In genomic region chr13:110706570-110707378, GRCh38 we compare ENCODE assay signal across 8 cellular contexts. TPM values are rescaled to one million over a fixed set of nuclear protein-coding genes. Genes with fewer than 3 reads are reported as not detected.
DNase-seq lines count a peak whose midpoint lies in the region; ATAC-seq, FAIRE-seq and TF ChIP-seq lines count a peak whose summit lies in the region.

No MANE protein-coding gene starts in this region.

- H2AFZ ChIP-seq in H1 (ENCODE audit: low read length), result peak overlapping the region; percentile 48; the same call in 1 of the 2 replicates

- peak overlapping the region; percentile 97 for H4K91ac ChIP-seq in H1 (replicated peaks; ENCODE audit: insufficient read length, low read length)

- TF ChIP-seq RAD21 in H1 (IDR thresholded peaks at IDR 0.05 in 1 of 2, conservative IDR thresholded peaks at IDR 0.05 in 1 of 2; ENCODE audit: low read depth in 2 of 2, low read length in 2 of 2), result no peak

- no peak for TF ChIP-seq POLR2A in H1 (IDR thresholded peaks at IDR 0.05; ENCODE audit: control extremely low read depth in 1 of 2, low read depth in 2 of 2, low read length in 2 of 2)

- H3K79me2 ChIP-seq in H1 (ENCODE audit: control insufficient read depth in 1 of 2, insufficient read depth in 2 of 2, low read length in 2 of 2), result peaks cover 0 to 10% of the 10 kb centered on the region in 2 experiments; a peak in 2 of 4 replicates

- ATAC-seq in GM21515 (IDR thresholded peaks at IDR 0.05; ENCODE audit: unreplicated experiment) (peak; percentile 2), HG02884 (IDR thresholded peaks at IDR 0.05; ENCODE audit: unreplicated experiment) (no peak)

- H3K4me2 ChIP-seq in H1 (ENCODE audit: insufficient read depth in 1 of 2, low read depth in 2 of 2, low read length in 2 of 2), result peak overlapping the region; percentile 56 to 81

- H4K20me1 ChIP-seq in H1 (replicated peaks in 1 of 2; ENCODE audit: control insufficient read depth in 1 of 2, insufficient read depth in 2 of 2, low read length in 2 of 2), result peaks cover 0 to 5% of the 10 kb centered on the region in 2 experiments

- DNase-seq in MG63 (no peak), H1 (ENCODE audit: low read depth in 1 of 2, low spot score in 2 of 2) (no peak), progenitor cell of endocrine pancreas (ENCODE audit: low spot score, unreplicated experiment) (no peak), H4 (ENCODE audit: low spot score) (no peak), frontal cortex (ENCODE audit: low spot score in 2 of 2) (no peak), NCI-H187 (lab: John Stamatoyannopoulos, UW) (no peak)

- H3K56ac ChIP-seq in H1 (replicated peaks; ENCODE audit: insufficient read length, low read depth, low read length), result no peak overlapping the region

- peak overlapping the region; percentile 67 for H3K14ac ChIP-seq in H1 (ENCODE audit: insufficient read length)

- H3K23ac ChIP-seq in H1 (ENCODE audit: insufficient read length), result no peak overlapping the region

- 0 out of 2 replicates have a peak overlapping the region, but pooled peaks have one; percentile 66 for H3K18ac ChIP-seq in H1 (ENCODE audit: extremely low read depth, low read length)

- H3K4me3 ChIP-seq in MG63 (peak overlapping the region; percentile 88), H1 (ENCODE audit: extremely low read depth in 1 of 4, insufficient read depth in 2 of 4, low read depth in 3 of 4, low read length in 4 of 4) (peak overlapping the region; percentile 53 to 96 (median 68))

- H3K36me3 Mint-ChIP-seq in progenitor cell of endocrine pancreas (ENCODE audit: insufficient read depth), result peaks cover 5% of the 10 kb centered on the region

- TF ChIP-seq CTCF in H1 (IDR thresholded peaks at IDR 0.05; ENCODE audit: control extremely low read depth in 1 of 3, insufficient read depth in 1 of 3, low read depth in 1 of 3, low read length in 3 of 3) (no peak), progenitor cell of endocrine pancreas (IDR thresholded peaks at IDR 0.05; ENCODE audit: unreplicated experiment) (no peak)

- H2BK5ac ChIP-seq in H1 (ENCODE audit: low read depth, low read length), result peak overlapping the region; percentile 92

- peak overlapping the region; percentile 66 for H2BK20ac ChIP-seq in H1 (ENCODE audit: low read length)

- H2AK5ac ChIP-seq in H1 (ENCODE audit: low read depth, low read length), result peak overlapping the region; percentile 98

- CTCF ChIA-PET in H1 (lab: Charles Lee; ENCODE audit: partially characterized antibody), result interaction anchor here (0.7 to 1.7 kb wide), 3 partner anchors 10 to 26 kb away, joined by 4 to 5 read pairs (median 4); no protein-coding TSS in a partner anchor

- WGBS in H1 (ENCODE audit: extremely low coverage in 1 of 2, insufficient coverage in 1 of 2, insufficient read length in 1 of 2, insufficient replicate concordance in 2 of 2, low coverage in 1 of 2, low lambda C conversion rate in 2 of 2, missing lambda C conversion rate in 1 of 2), 2 experiments, result 64% methylated on average over 9 of the region's 9 CpGs; no CpG with 5 or more reads in 1 of the 2 experiments

- H3K27ac ChIP-seq in H1 (ENCODE audit: low read depth, low read length), result peak overlapping the region; percentile 42; the same call in 1 of the 2 replicates

- H3K4me1 ChIP-seq in H1 (replicated peaks in 1 of 4; ENCODE audit: control insufficient read depth in 3 of 4, insufficient read depth in 4 of 4, low read length in 3 of 4), result peaks cover 0 to 14% (median 6%) of the 10 kb centered on the region in 4 experiments; a peak in 4 of 7 replicates

- no peak for FAIRE-seq in H1 (lab: Jason Lieb, UNC)
- no peak for FAIRE-seq in frontal cortex (lab: Jason Lieb, UNC)

- H3K4me3 Mint-ChIP-seq in progenitor cell of endocrine pancreas (ENCODE audit: low read depth), result peak overlapping the region; percentile 73

- POLR2A ChIA-PET in H1 (lab: Charles Lee; ENCODE audit: partially characterized antibody), result interaction anchor here (0.9 to 6.5 kb wide), 5 partner anchors 8 to 361 kb away, joined by 3 to 43 read pairs (median 5); partner anchors contain the start of gene ANKRD10

- peak overlapping the region; percentile 98; the same call in 1 of the 2 replicates for H2BK15ac ChIP-seq in H1 (ENCODE audit: low read length)

- peak overlapping the region; percentile 86 for H4K8ac ChIP-seq in H1 (ENCODE audit: extremely low read depth, insufficient read depth, low read length)

- H4K5ac ChIP-seq in H1 (ENCODE audit: insufficient read length, low read depth, low read length), result no peak overlapping the region

- H3K27me3 Mint-ChIP-seq in progenitor cell of endocrine pancreas, result no peaks in the 10 kb centered on the region

- H3K9me3 Mint-ChIP-seq in progenitor cell of endocrine pancreas (ENCODE audit: low read depth), result no peaks in the 10 kb centered on the region

- TF ChIP-seq EP300 in H1 (IDR thresholded peaks at IDR 0.05; ENCODE audit: borderline replicate concordance in 1 of 2, low read depth in 2 of 2, low read length in 2 of 2), result no peak

- H3K79me1 ChIP-seq in H1 (ENCODE audit: low read depth, low read length), result peaks cover 10% of the 10 kb centered on the region

- H3K27ac Mint-ChIP-seq in progenitor cell of endocrine pancreas, result peak overlapping the region; percentile 90

- H3K9me3 ChIP-seq in MG63 (no peaks in the 10 kb centered on the region), H1 (ENCODE audit: insufficient read depth in 2 of 2, low read depth in 1 of 2, low read length in 1 of 2) (no peaks in the 10 kb centered on the region)

- peak overlapping the region; percentile 91; the same call in 1 of the 2 replicates for H2BK12ac ChIP-seq in H1 (ENCODE audit: low read depth, low read length)

- H3K36me3 ChIP-seq in MG63 (peaks cover 27% of the 10 kb centered on the region), H1 (ENCODE audit: control insufficient read depth in 2 of 4, insufficient read depth in 4 of 4, low read length in 3 of 4) (peaks cover 0 to 2% (median 0%) of the 10 kb centered on the region in 4 experiments; a peak in 1 of 8 replicates)

- peak overlapping the region in 3 of 4 experiments; percentile 42 to 49 (median 45); a peak in 6 of 7 replicates for H3K9ac ChIP-seq in H1 (replicated peaks in 1 of 4; ENCODE audit: extremely low read depth in 1 of 4, low read depth in 3 of 4, low read length in 3 of 4)

- H3K4me1 Mint-ChIP-seq in progenitor cell of endocrine pancreas (ENCODE audit: low read depth), result peaks cover 34% of the 10 kb centered on the region

- peak overlapping the region; percentile 89 for H3K4ac ChIP-seq in H1 (replicated peaks; ENCODE audit: insufficient read length, low read depth, low read length)

- H3K27me3 ChIP-seq in MG63 (no peaks in the 10 kb centered on the region), H1 (replicated peaks in 1 of 4; ENCODE audit: control insufficient read depth in 3 of 4, extremely low read depth in 1 of 4, insufficient read depth in 3 of 4, low read length in 3 of 4) (no peaks in the 10 kb centered on the region)

- H2BK120ac ChIP-seq in H1 (replicated peaks; ENCODE audit: low read depth, low read length), result peak overlapping the region; percentile 91

- peaks cover 11% of the 10 kb centered on the region for H3K23me2 ChIP-seq in H1 (ENCODE audit: low read depth, low read length)

TF ChIP-seq in H1, 55 proteins besides CTCF, POLR2A, EP300 and RAD21 (continues in another document):
- TF ChIP-seq, protein P1, sequence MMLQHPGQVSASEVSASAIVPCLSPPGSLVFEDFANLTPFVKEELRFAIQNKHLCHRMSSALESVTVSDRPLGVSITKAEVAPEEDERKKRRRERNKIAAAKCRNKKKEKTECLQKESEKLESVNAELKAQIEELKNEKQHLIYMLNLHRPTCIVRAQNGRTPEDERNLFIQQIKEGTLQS (IDR thresholded peaks at IDR 0.05; ENCODE audit: insufficient read depth, low read depth, low read length), result no peak
- no peak for TF ChIP-seq SAP30 (IDR thresholded peaks at IDR 0.05; ENCODE audit: insufficient read depth, insufficient replicate concordance, low read length)
- TF ChIP-seq GTF2F1 (IDR thresholded peaks at IDR 0.05; ENCODE audit: borderline replicate concordance, low read depth, low read length), result no peak
- no peak for TF ChIP-seq TAF1 (IDR thresholded peaks at IDR 0.05; ENCODE audit: low read depth, low read length)
- no peak for TF ChIP-seq CBX5 (IDR thresholded peaks at IDR 0.05; ENCODE audit: low read depth, low read length)
- no peak for TF ChIP-seq SIX5 (IDR thresholded peaks at IDR 0.05; ENCODE audit: low read depth, low read length)
- TF ChIP-seq KDM1A (IDR thresholded peaks at IDR 0.05; ENCODE audit: borderline replicate concordance, low read length), result no peak
- no peak for TF ChIP-seq TBP (IDR thresholded peaks at IDR 0.05; ENCODE audit: low read depth, low read length)
- no peak for TF ChIP-seq SUZ12 (IDR thresholded peaks at IDR 0.05; ENCODE audit: low read length)
- no peak for TF ChIP-seq SP2 (IDR thresholded peaks at IDR 0.05; ENCODE audit: low read length)

RNA-seq across cellular contexts. Expression of gene CARS2, which starts 0.9 kb away (rescaled TPM):
- 147 and 177 TPM in 2 replicates for total RNA-seq in MG63 (2014; rRNA removed; shearing (Covaris generic); ENCODE audit: low replicate concordance)
- total RNA-seq in H1 (2021; fragmentation: NEBNext Ultra II Directional; extraction: Animal tissue kit (Norgen Biotek cat#: 25700)), result 44.5 and 55.9 TPM in 2 replicates
- polyA plus RNA-seq in H1 (2011; rRNA removed), result 47.7 and 87.9 TPM in 2 replicates
- 152 TPM for polyA plus RNA-seq in H1 (2011; cell fraction: cytosol; rRNA removed)
- polyA plus RNA-seq in H1 (2011; cell fraction: nucleus; rRNA removed), result 114 TPM
- 40.7 to 47.8 TPM (median 43.3 TPM) in 4 replicates for polyA plus RNA-seq in H1 (2012, experiment 1 of 2)
- 35.5 TPM for polyA plus RNA-seq in H1 (2012, experiment 2 of 2)
- polyA plus RNA-seq in H1 (2013, experiment 1 of 2), result 34.4 TPM
- 31.2 TPM for polyA plus RNA-seq in H1 (2013, experiment 2 of 2)
- polyA minus RNA-seq in H1 (2011; rRNA and poly(A)+ RNA removed), result 26.5 and 27.5 TPM in 2 replicates
- polyA minus RNA-seq in H1 (2011; cell fraction: cytosol; rRNA and poly(A)+ RNA removed), result 29.7 TPM
- 54.5 TPM for polyA minus RNA-seq in H1 (2011; cell fraction: nucleus; rRNA and poly(A)+ RNA removed)
- total RNA-seq in progenitor cell of endocrine pancreas (90.4 and 92.4 TPM in 2 replicates), frontal cortex (45.2 TPM)
- total RNA-seq in H4 (2014; rRNA removed; shearing (Covaris generic)), result 24.0 and 28.4 TPM in 2 replicates

RNA-seq across cellular contexts. Expression of gene ING1, which starts 6.7 kb away (rescaled TPM):
- total RNA-seq in MG63 (2014; rRNA removed; shearing (Covaris generic); ENCODE audit: low replicate concordance), result 5.2 and 14.7 TPM in 2 replicates
- 26.6 and 28.6 TPM in 2 replicates for total RNA-seq in H1 (2021; fragmentation: NEBNext Ultra II Directional; extraction: Animal tissue kit (Norgen Biotek cat#: 25700))
- 22.3 and 30.3 TPM in 2 replicates for polyA plus RNA-seq in H1 (2011; rRNA removed)
- polyA plus RNA-seq in H1 (2011; cell fraction: cytosol; rRNA removed), result 35.6 TPM
- polyA plus RNA-seq in H1 (2011; cell fraction: nucleus; rRNA removed), result 33.9 TPM
- polyA plus RNA-seq in H1 (2012, experiment 1 of 2), result 19.9 to 26.8 TPM (median 26.2 TPM) in 4 replicates
- polyA plus RNA-seq in H1 (2012, experiment 2 of 2), result 8.4 TPM
- polyA plus RNA-seq in H1 (2013, experiment 1 of 2), result 20.2 TPM
- 20.1 TPM for polyA plus RNA-seq in H1 (2013, experiment 2 of 2)
- 10.0 and 11.6 TPM in 2 replicates for polyA minus RNA-seq in H1 (2011; rRNA and poly(A)+ RNA removed)
- polyA minus RNA-seq in H1 (2011; cell fraction: cytosol; rRNA and poly(A)+ RNA removed), result 29.4 TPM
- polyA minus RNA-seq in H1 (2011; cell fraction: nucleus; rRNA and poly(A)+ RNA removed), result 20.5 TPM
- total RNA-seq in progenitor cell of endocrine pancreas, result 18.5 and 20.7 TPM in 2 replicates
- total RNA-seq in H4 (2014; rRNA removed; shearing (Covaris generic)), result 4.7 and 8.4 TPM in 2 replicates
- total RNA-seq in frontal cortex, result 22.4 TPM
